ENCODE assay signal across 1 cellular context in genomic region chr9:135761150-135761844, GRCh38.
TF ChIP-seq lines count a peak whose summit lies in the region.

No MANE protein-coding gene starts in this region.

TF ChIP-seq in WTC11, 78 proteins besides CTCF, POLR2A, EP300 and RAD21 (continued from another document):
- TF ChIP-seq STAT6 (CRISPR knock-in tag; conservative IDR thresholded peaks at IDR 0.05; ENCODE audit: low read depth) (no peak), CREM (CRISPR knock-in tag; IDR thresholded peaks at IDR 0.05) (no peak), HMGA2 (CRISPR knock-in tag; IDR thresholded peaks at IDR 0.05) (no peak), NFE2L1 (CRISPR knock-in tag; IDR thresholded peaks at IDR 0.05) (no peak), SOX15 (CRISPR knock-in tag; IDR thresholded peaks at IDR 0.05) (no peak), ERG (CRISPR knock-in tag; IDR thresholded peaks at IDR 0.05) (no peak)
- TF ChIP-seq, protein P1, sequence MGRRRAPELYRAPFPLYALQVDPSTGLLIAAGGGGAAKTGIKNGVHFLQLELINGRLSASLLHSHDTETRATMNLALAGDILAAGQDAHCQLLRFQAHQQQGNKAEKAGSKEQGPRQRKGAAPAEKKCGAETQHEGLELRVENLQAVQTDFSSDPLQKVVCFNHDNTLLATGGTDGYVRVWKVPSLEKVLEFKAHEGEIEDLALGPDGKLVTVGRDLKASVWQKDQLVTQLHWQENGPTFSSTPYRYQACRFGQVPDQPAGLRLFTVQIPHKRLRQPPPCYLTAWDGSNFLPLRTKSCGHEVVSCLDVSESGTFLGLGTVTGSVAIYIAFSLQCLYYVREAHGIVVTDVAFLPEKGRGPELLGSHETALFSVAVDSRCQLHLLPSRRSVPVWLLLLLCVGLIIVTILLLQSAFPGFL (CRISPR knock-in tag; IDR thresholded peaks at IDR 0.05; ENCODE audit: borderline replicate concordance) = no peak
